14 cellular contexts compared by ENCODE assay signal in genomic region chr3:194979173-194979572, GRCh38.
DNase-seq lines count a peak whose midpoint lies in the region; ATAC-seq, FAIRE-seq and TF ChIP-seq lines count a peak whose summit lies in the region.
"Had no signal": no experiment of that assay in that cellular context is flagged by ENCODE, and none has a peak within 500 bp of the region (broad histone marks: within the 10 kb centered on the region; RNA-seq: fewer than 3 reads in every experiment).

No MANE protein-coding gene starts in this region.

- no peaks in the 10 kb centered on the region for H3K4me1 Mint-ChIP-seq in activated CD8-positive, alpha-beta memory T cell treated with anti-CD3 and anti-CD28 coated beads, Interleukin-2, amount 10 ng/mL, durations not matched to agents 7 days and 5 days
- H3K4me1 Mint-ChIP-seq in stimulated activated memory B cell treated with anti-CD40 and anti-IgM and Interleukin-4, amounts not matched to agents 10 μg/mL and 1 μg/mL and 100 μg/mL, for 72 hours: peaks cover 26% of the 10 kb centered on the region

- no peak overlapping the region for H3K4me3 Mint-ChIP-seq in activated CD8-positive, alpha-beta memory T cell treated with anti-CD3 and anti-CD28 coated beads, Interleukin-2, amount 10 ng/mL, durations not matched to agents 7 days and 5 days
- no peak overlapping the region for H3K4me3 Mint-ChIP-seq in stimulated activated memory B cell treated with anti-CD40 and anti-IgM and Interleukin-4, amounts not matched to agents 10 μg/mL and 1 μg/mL and 100 μg/mL, for 72 hours
- H3K4me3 Mint-ChIP-seq: B cell; CD8-positive, alpha-beta T cell had no signal

- H3K27ac Mint-ChIP-seq in activated CD8-positive, alpha-beta memory T cell treated with anti-CD3 and anti-CD28 coated beads, Interleukin-2, amount 10 ng/mL, durations not matched to agents 7 days and 5 days: no peak overlapping the region
- H3K27ac Mint-ChIP-seq in stimulated activated memory B cell treated with anti-CD40 and anti-IgM and Interleukin-4, amounts not matched to agents 10 μg/mL and 1 μg/mL and 100 μg/mL, for 72 hours: peak overlapping the region; percentile 2
- H3K27ac Mint-ChIP-seq: B cell; CD8-positive, alpha-beta T cell had no signal

- peak; percentile 36 for DNase-seq in activated CD8-positive, alpha-beta memory T cell treated with anti-CD3 and anti-CD28 coated beads, Interleukin-2, amount 10 ng/mL, durations not matched to agents 7 days and 5 days
- no peak for DNase-seq in activated CD8-positive, alpha-beta memory T cell treated with anti-CD3 and anti-CD28 coated beads, Interleukin-2, amount 50 U/mL, for 48 hours
- DNase-seq in esophagus muscularis mucosa (ENCODE audit: extremely low spot score) (peak; percentile 55), RCC 7860 (ENCODE audit: low spot score) (no peak), glomerular visceral epithelial cell (ENCODE audit: extremely low spot score) (no peak)
- DNase-seq: Calu3, DMS79 treated with DMSO at 0.1 percent for 48 hours, GF-D8, GOT3, H7 had no signal

- 91% methylated on average over 6 of the region's 6 CpGs for WGBS in esophagus muscularis mucosa

- peaks cover 0 to 7% (median 0%) of the 10 kb centered on the region in 4 donors for H3K9me3 ChIP-seq in esophagus muscularis mucosa

- H3K4me1 ChIP-seq in esophagus muscularis mucosa: no peaks in the 10 kb centered on the region

- no peak for TF ChIP-seq EP300 in esophagus muscularis mucosa (IDR thresholded peaks at IDR 0.05)

- TF ChIP-seq CTCF in esophagus muscularis mucosa (IDR thresholded peaks at IDR 0.05): no peak

- ATAC-seq in activated CD8-positive, alpha-beta memory T cell treated with anti-CD3 and anti-CD28 coated beads, Interleukin-2, amount 10 ng/mL, durations not matched to agents 7 days and 5 days: no peak
- ATAC-seq in stimulated activated memory B cell treated with anti-CD40 and anti-IgM and Interleukin-4, amounts not matched to agents 10 μg/mL and 1 μg/mL and 100 μg/mL, for 72 hours: no peak
- ATAC-seq: CD8-positive, alpha-beta T cell had no signal

- FAIRE-seq in RCC 7860 (lab: Jason Lieb, UNC): no peak

- H3K27ac ChIP-seq in esophagus muscularis mucosa (replicated peaks in 1 of 4): no peak overlapping the region
- H3K27ac ChIP-seq: BLaER1 treated with 17β-estradiol and CSF1 and Interleukin-3, amounts not matched to agents 10 nM and 100 nM had no signal

- CTCF ChIA-PET in activated CD8-positive, alpha-beta memory T cell treated with anti-CD3 and anti-CD28 coated beads, Interleukin-2, amount 10 ng/mL, durations not matched to agents 7 days and 5 days (lab: Charles Lee): no interaction called here

- no peaks in the 10 kb centered on the region for H3K27me3 ChIP-seq in esophagus muscularis mucosa

- H3K27me3 Mint-ChIP-seq in activated CD8-positive, alpha-beta memory T cell treated with anti-CD3 and anti-CD28 coated beads, Interleukin-2, amount 10 ng/mL, durations not matched to agents 7 days and 5 days: peaks cover 51% of the 10 kb centered on the region
- H3K27me3 Mint-ChIP-seq in stimulated activated memory B cell treated with anti-CD40 and anti-IgM and Interleukin-4, amounts not matched to agents 10 μg/mL and 1 μg/mL and 100 μg/mL, for 72 hours: peaks cover 18% of the 10 kb centered on the region

- no peaks in the 10 kb centered on the region for H3K9me3 Mint-ChIP-seq in activated CD8-positive, alpha-beta memory T cell treated with anti-CD3 and anti-CD28 coated beads, Interleukin-2, amount 10 ng/mL, durations not matched to agents 7 days and 5 days (ENCODE audit: low read depth)
- H3K9me3 Mint-ChIP-seq in stimulated activated memory B cell treated with anti-CD40 and anti-IgM and Interleukin-4, amounts not matched to agents 10 μg/mL and 1 μg/mL and 100 μg/mL, for 72 hours: peaks cover 5% of the 10 kb centered on the region

- no peak for TF ChIP-seq POLR2A in esophagus muscularis mucosa (IDR thresholded peaks at IDR 0.05; ENCODE audit: low read depth)

- intact Hi-C loops in esophagus muscularis mucosa (cut with DNase I): no loop called here

- no peaks in the 10 kb centered on the region for H3K36me3 ChIP-seq in esophagus muscularis mucosa
- H3K36me3 ChIP-seq: BLaER1 treated with 17β-estradiol and CSF1 and Interleukin-3, amounts not matched to agents 10 nM and 100 nM had no signal

- H3K4me3 ChIP-seq in esophagus muscularis mucosa: no peak overlapping the region
- H3K4me3 ChIP-seq: BLaER1 treated with 17β-estradiol and CSF1 and Interleukin-3, amounts not matched to agents 10 nM and 100 nM had no signal

- H3K36me3 Mint-ChIP-seq in activated CD8-positive, alpha-beta memory T cell treated with anti-CD3 and anti-CD28 coated beads, Interleukin-2, amount 10 ng/mL, durations not matched to agents 7 days and 5 days: no peaks in the 10 kb centered on the region
- no peaks in the 10 kb centered on the region for H3K36me3 Mint-ChIP-seq in stimulated activated memory B cell treated with anti-CD40 and anti-IgM and Interleukin-4, amounts not matched to agents 10 μg/mL and 1 μg/mL and 100 μg/mL, for 72 hours
- H3K36me3 Mint-ChIP-seq: CD8-positive, alpha-beta T cell had no signal

Comparison
In these comparisons a context has a peak if more than half of its experiments do, and no peak if none do; other contexts are left out.
1. DNase-seq: peak in activated CD8-positive, alpha-beta memory T cell treated with anti-CD3 and anti-CD28 coated beads, Interleukin-2, amount 10 ng/mL, durations not matched to agents 7 days and 5 days (single experiment) and esophagus muscularis mucosa (single experiment); none in activated CD8-positive, alpha-beta memory T cell treated with anti-CD3 and anti-CD28 coated beads, Interleukin-2, amount 50 U/mL, for 48 hours (single experiment), RCC 7860 (single experiment) and glomerular visceral epithelial cell (single experiment).